In genomic region chr7:29040570-29040906, GRCh38 we compare ENCODE assay signal across 22 cellular contexts.
DNase-seq lines count a peak whose midpoint lies in the region; ATAC-seq, FAIRE-seq and TF ChIP-seq lines count a peak whose summit lies in the region.
"Had no signal": no experiment of that assay in that cellular context is flagged by ENCODE, and none has a peak within 500 bp of the region (broad histone marks: within the 10 kb centered on the region; RNA-seq: fewer than 3 reads in every experiment).

No MANE protein-coding gene starts in this region.

- TF ChIP-seq CTCF in heart right ventricle (IDR thresholded peaks at IDR 0.05) (no peak), endothelial cell of umbilical vein (IDR thresholded peaks at IDR 0.05; ENCODE audit: extremely low read depth in 1 of 2, insufficient read depth in 1 of 2, low read depth in 1 of 2, low read length in 2 of 2) (no peak), mesothelial cell of epicardium (IDR thresholded peaks at IDR 0.05; ENCODE audit: unreplicated experiment) (no peak), PC-9 (conservative IDR thresholded peaks at IDR 0.05) (no peak)

- 40 to 53% methylated on average over 2 of the region's 2 CpGs for WGBS in heart right ventricle, 2 donors

- CTCF ChIA-PET in endothelial cell of umbilical vein (lab: Charles Lee) (interaction anchor here (1.2 to 3.6 kb wide), 5 partner anchors 66 to 119 kb away, joined by 3 to 25 read pairs (median 7); no protein-coding TSS in a partner anchor), PC-9 (lab: Charles Lee) (no interaction called here)

- H3K27ac Mint-ChIP-seq in mesothelial cell of epicardium, result peak overlapping the region; percentile 1
- H3K27ac Mint-ChIP-seq: CD4-positive, alpha-beta T cell; IgD-negative memory B cell had no signal

- no peak for TF ChIP-seq POLR2A in endothelial cell of umbilical vein (IDR thresholded peaks at IDR 0.05; ENCODE audit: low read depth, low read length)

- H4K20me1 ChIP-seq in endothelial cell of umbilical vein (replicated peaks; ENCODE audit: control insufficient read depth, extremely low read depth, insufficient read depth, low read length), result no peaks in the 10 kb centered on the region
- no peaks in the 10 kb centered on the region for H4K20me1 ChIP-seq in PC-9 (ENCODE audit: insufficient read depth)

- BruUV-seq in endothelial cell of umbilical vein (replicated peaks; lab: Mats Ljungman, UMichigan) (no TSS peak), PC-9 (replicated peaks; lab: Mats Ljungman, UMichigan) (no TSS peak)

- POLR2A ChIA-PET in endothelial cell of umbilical vein (lab: Charles Lee), result no interaction called here
- POLR2A ChIA-PET in PC-9 (lab: Charles Lee; ENCODE audit: unreplicated experiment), result no interaction called here

- dilution Hi-C loops in endothelial cell of umbilical vein (cut with MboI; ENCODE audit: extremely low pct_ligation_motif_present, low sequenced_read_pairs), result no loop called here

- H3K79me2 ChIP-seq in endothelial cell of umbilical vein (ENCODE audit: control insufficient read depth, insufficient read depth, low read length) (no peaks in the 10 kb centered on the region), PC-9 (ENCODE audit: low read depth) (no peaks in the 10 kb centered on the region)

- H3K9me2 ChIP-seq in PC-9 (ENCODE audit: insufficient read depth), result no peaks in the 10 kb centered on the region

- intact Hi-C loops in heart right ventricle (cut with DNase I) (no loop called here), cardiac septum (cut with DNase I) (loop anchor here (5.0 kb wide), 2 partner anchors 52 to 83 kb away; partner anchors contain the start of gene TRIL), endothelial cell of umbilical vein (cut with micrococcal nuclease) (loop anchor here (1.0 kb wide), 1 partner anchor 51 kb away; no protein-coding TSS in a partner anchor), PC-9 (cut with micrococcal nuclease; ENCODE audit: unreplicated experiment) (no loop called here)

- no peak overlapping the region for H3K4me3 Mint-ChIP-seq in mesothelial cell of epicardium
- H3K4me3 Mint-ChIP-seq: CD4-positive, alpha-beta T cell; IgD-negative memory B cell had no signal

- H3K4me3 ChIP-seq in heart right ventricle, result no peak overlapping the region
- H3K4me3 ChIP-seq in endothelial cell of umbilical vein (replicated peaks in 1 of 3; ENCODE audit: insufficient read depth in 1 of 3, low read depth in 1 of 3, low read length in 3 of 3), result no peak overlapping the region
- no peak overlapping the region for H3K4me3 ChIP-seq in subcutaneous abdominal adipose tissue (ENCODE audit: low read depth in 1 of 5, low read length in 5 of 5)
- H3K4me3 ChIP-seq in PC-9, result no peak overlapping the region

- H3K9me1 ChIP-seq in endothelial cell of umbilical vein (replicated peaks; ENCODE audit: control insufficient read depth, extremely low read depth, insufficient read depth, low read length), result no peaks in the 10 kb centered on the region

- no peaks in the 10 kb centered on the region for H3K9me3 Mint-ChIP-seq in mesothelial cell of epicardium
- H3K9me3 Mint-ChIP-seq: CD4-positive, alpha-beta T cell; IgD-negative memory B cell had no signal

- peak in 6 of 8 donors; percentile 25 to 46 (median 38) for ATAC-seq in heart right ventricle
- no peak for ATAC-seq in GM19395 (IDR thresholded peaks at IDR 0.05; ENCODE audit: unreplicated experiment)

- peaks cover 3 to 52% (median 34%) of the 10 kb centered on the region in 9 donors for H3K4me1 ChIP-seq in heart right ventricle
- peaks cover 49% of the 10 kb centered on the region for H3K4me1 ChIP-seq in endothelial cell of umbilical vein (ENCODE audit: control insufficient read depth, extremely low read depth, insufficient read depth, low read length)
- peaks cover 9 to 51% (median 32%) of the 10 kb centered on the region in 5 donors for H3K4me1 ChIP-seq in subcutaneous abdominal adipose tissue (ENCODE audit: control insufficient read depth in 5 of 5, insufficient read depth in 5 of 5, low read length in 5 of 5)
- peaks cover 22% of the 10 kb centered on the region for H3K4me1 ChIP-seq in PC-9 (replicated peaks; ENCODE audit: insufficient read depth)

- H3K27me3 Mint-ChIP-seq in mesothelial cell of epicardium (ENCODE audit: low read depth), result no peaks in the 10 kb centered on the region

- H3K4me2 ChIP-seq in endothelial cell of umbilical vein (ENCODE audit: insufficient read depth, low read length) (peak overlapping the region; percentile 96), PC-9 (no peak overlapping the region)

- H3K9me3 ChIP-seq in heart right ventricle (no peaks in the 10 kb centered on the region), endothelial cell of umbilical vein (replicated peaks; ENCODE audit: control insufficient read depth, insufficient read depth, low read length) (no peaks in the 10 kb centered on the region), subcutaneous abdominal adipose tissue (ENCODE audit: control insufficient read depth in 5 of 5, low read length in 5 of 5) (no peaks in the 10 kb centered on the region), PC-9 (ENCODE audit: insufficient read depth, low read depth) (no peaks in the 10 kb centered on the region)

- H3K9ac ChIP-seq in endothelial cell of umbilical vein (replicated peaks; ENCODE audit: extremely low read depth, insufficient read depth, low read length) (no peak overlapping the region), subcutaneous abdominal adipose tissue (ENCODE audit: low read length in 5 of 5) (no peak overlapping the region)

- peak overlapping the region; percentile 54 for H2AFZ ChIP-seq in endothelial cell of umbilical vein (ENCODE audit: low read depth, low read length)
- no peak overlapping the region for H2AFZ ChIP-seq in PC-9

- H3K36me3 Mint-ChIP-seq in mesothelial cell of epicardium, result no peaks in the 10 kb centered on the region
- H3K36me3 Mint-ChIP-seq: IgD-negative memory B cell had no signal

- H3K27ac ChIP-seq in heart right ventricle, result peak overlapping the region in 2 of 10 donors; percentile 9 to 37
- H3K27ac ChIP-seq in endothelial cell of umbilical vein (ENCODE audit: insufficient read depth, low read depth, low read length), result peak overlapping the region; percentile 31
- peak overlapping the region; percentile 20 for H3K27ac ChIP-seq in subcutaneous abdominal adipose tissue (ENCODE audit: low read depth, low read length)
- no peak overlapping the region for H3K27ac ChIP-seq in PC-9

- DNase-seq in heart right ventricle (no peak), cardiac septum (ENCODE audit: low spot score) (no peak), endothelial cell of umbilical vein (ENCODE audit: low read depth, low spot score) (peak; percentile 31), mesothelial cell of epicardium (ENCODE audit: low spot score in 2 of 2, unreplicated experiment in 2 of 2) (no peak), COLO829 (ENCODE audit: low spot score) (no peak), PC-9 (no peak)
- DNase-seq: 8988T; CD4-positive, alpha-beta T cell; DMS79 treated with DMSO at 0.1 percent for 48 hours; GOT3; MV-4-11; NCI-H1436; NCI-H2029 treated with DMSO at 0.1 percent for 48 hours; NCI-H510A; NCI-H82 had no signal

- no peaks in the 10 kb centered on the region; the same call in 1 of the 2 replicates for H3F3A ChIP-seq in PC-9 (ENCODE audit: insufficient read depth, low read depth)

- no peaks in the 10 kb centered on the region for H3K27me3 ChIP-seq in heart right ventricle
- H3K27me3 ChIP-seq in endothelial cell of umbilical vein (ENCODE audit: control insufficient read depth in 2 of 2, insufficient read depth in 2 of 2, low read length in 2 of 2), result no peaks in the 10 kb centered on the region
- no peaks in the 10 kb centered on the region for H3K27me3 ChIP-seq in subcutaneous abdominal adipose tissue (ENCODE audit: control insufficient read depth in 5 of 5, insufficient read depth in 4 of 5, low read length in 5 of 5)
- H3K27me3 ChIP-seq in PC-9 (ENCODE audit: insufficient read depth, low read depth), result no peaks in the 10 kb centered on the region

- FAIRE-seq in endothelial cell of umbilical vein (lab: Jason Lieb, UNC), result no peak
- FAIRE-seq: G401.6, GM12892, GM19239, RCC 7860 had no signal

- H3K4me1 Mint-ChIP-seq in mesothelial cell of epicardium, result peaks cover 62% of the 10 kb centered on the region
- H3K4me1 Mint-ChIP-seq: IgD-negative memory B cell had no signal

- no peaks in the 10 kb centered on the region for H3K36me3 ChIP-seq in heart right ventricle
- H3K36me3 ChIP-seq in endothelial cell of umbilical vein (ENCODE audit: control insufficient read depth in 2 of 2, extremely low read depth in 1 of 2, insufficient read depth in 2 of 2, low read length in 2 of 2), result no peaks in the 10 kb centered on the region
- H3K36me3 ChIP-seq in subcutaneous abdominal adipose tissue (ENCODE audit: control insufficient read depth in 5 of 5, insufficient read depth in 5 of 5, low read length in 5 of 5), result no peaks in the 10 kb centered on the region
- H3K36me3 ChIP-seq in PC-9 (ENCODE audit: low read depth), result no peaks in the 10 kb centered on the region

TF ChIP-seq in endothelial cell of umbilical vein, 7 proteins besides CTCF, POLR2A, EP300 and RAD21:
- TF ChIP-seq MYC (IDR thresholded peaks at IDR 0.05; ENCODE audit: low read depth, low read length) (no peak), GATA2 (IDR thresholded peaks at IDR 0.05; ENCODE audit: insufficient read depth, insufficient read length, low read depth, low read length) (peak; percentile 10)

Comparison
In these comparisons a context has a peak if more than half of its experiments do, and no peak if none do; other contexts are left out.
1. intact Hi-C loops: an anchor here in cardiac septum (5.0 kb wide) and endothelial cell of umbilical vein (1.0 kb wide); none called in heart right ventricle and PC-9.